8 cellular contexts compared by ENCODE assay signal in the genomic region with DNA sequence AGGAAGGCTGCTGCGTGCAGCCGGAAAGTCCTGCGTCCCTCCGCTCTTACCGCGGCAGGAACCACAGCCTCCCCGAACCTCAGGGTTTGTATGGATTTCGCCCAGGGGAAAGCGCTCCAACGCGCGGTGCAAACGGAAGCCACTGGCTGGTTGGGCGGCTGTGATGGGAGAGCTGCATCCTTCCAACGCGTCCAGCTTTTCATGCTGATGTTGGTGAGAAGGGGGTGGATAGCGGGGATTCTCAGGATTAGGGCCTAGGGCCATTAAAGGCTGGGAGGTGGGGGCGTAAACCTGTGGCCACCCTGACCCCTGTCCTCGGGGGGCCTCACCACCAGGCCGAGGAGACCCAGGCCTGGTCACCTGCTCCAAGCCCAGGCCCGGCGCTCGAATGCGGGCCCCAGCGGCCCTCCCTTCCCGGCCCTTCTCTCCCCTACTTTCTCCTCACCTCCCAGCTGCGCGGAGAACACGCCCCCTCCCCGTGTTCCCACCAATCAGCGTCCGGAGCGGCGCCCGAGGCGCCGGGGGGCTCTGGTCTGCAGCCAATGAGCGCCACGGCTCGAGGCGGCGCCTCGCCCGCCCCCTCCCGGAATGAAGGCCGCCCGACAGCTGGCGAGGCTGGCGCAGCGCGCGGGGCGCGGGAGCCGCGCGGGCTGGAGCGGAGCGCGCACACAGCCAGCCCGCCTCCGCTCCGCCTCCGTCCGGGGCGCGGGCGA. TPM values are rescaled to one million over a fixed set of nuclear protein-coding genes. Genes with fewer than 3 reads are reported as not detected.
DNase-seq lines count a peak whose midpoint lies in the region; TF ChIP-seq lines count a peak whose summit lies in the region.

No MANE protein-coding gene starts in this region.

- no peaks in the 10 kb centered on the region for H3K9me3 ChIP-seq in MG63
- H3K9me3 ChIP-seq in SU-DHL-6 (ENCODE audit: insufficient read depth, low read length) = no peaks in the 10 kb centered on the region
- no peaks in the 10 kb centered on the region for H3K9me3 ChIP-seq in cardiac muscle cell (ENCODE audit: low read depth)
- H3K9me3 ChIP-seq in parathyroid adenoma (ENCODE audit: control insufficient read depth, low read length) = no peaks in the 10 kb centered on the region
- no peaks in the 10 kb centered on the region for H3K9me3 ChIP-seq in thymus (ENCODE audit: control insufficient read depth)

- H4K20me1 ChIP-seq in SU-DHL-6 (ENCODE audit: low read depth, low read length) = 0 out of 2 replicates have a peak, but pooled peaks cover 4% of the 10 kb centered on the region

- TF ChIP-seq CTCF in SU-DHL-6 (IDR thresholded peaks at IDR 0.05; ENCODE audit: insufficient read depth, low read length, poor library complexity, severe bottlenecking) (no peak), cardiac muscle cell (IDR thresholded peaks at IDR 0.05; ENCODE audit: low read depth, low read length) (no peak), parathyroid adenoma (IDR thresholded peaks at IDR 0.05) (peak; percentile 32)

- H3K79me2 ChIP-seq in SU-DHL-6 (ENCODE audit: insufficient read depth, low read length) (no peaks in the 10 kb centered on the region), parathyroid adenoma (no peaks in the 10 kb centered on the region)

- H3K9ac ChIP-seq in SU-DHL-6 (ENCODE audit: low read length) = no peak overlapping the region
- no peak overlapping the region for H3K9ac ChIP-seq in parathyroid adenoma

- H3K4me2 ChIP-seq in SU-DHL-6 (ENCODE audit: low read depth, low read length, poor library complexity, severe bottlenecking) (peak overlapping the region; percentile 4), parathyroid adenoma (ENCODE audit: low read length) (peak overlapping the region; percentile 13)

- H3K27me3 ChIP-seq in MG63 (no peaks in the 10 kb centered on the region), SU-DHL-6 (ENCODE audit: low read length) (no peaks in the 10 kb centered on the region), cardiac muscle cell (no peaks in the 10 kb centered on the region), parathyroid adenoma (ENCODE audit: control insufficient read depth, insufficient read depth, low read length) (no peaks in the 10 kb centered on the region), thymus (ENCODE audit: control insufficient read depth, insufficient read depth) (no peaks in the 10 kb centered on the region)

- no peaks in the 10 kb centered on the region for H3K9me2 ChIP-seq in SU-DHL-6 (replicated peaks; ENCODE audit: insufficient read depth, low read length)

- H2AFZ ChIP-seq in SU-DHL-6 (ENCODE audit: low read depth, low read length, severe bottlenecking) (no peak overlapping the region), parathyroid adenoma (peak overlapping the region; percentile 83)

- H3F3A ChIP-seq in SU-DHL-6 (ENCODE audit: insufficient read depth) = peaks cover 31% of the 10 kb centered on the region

- H3K4me3 ChIP-seq in MG63 = peak overlapping the region; percentile 20; the same call in 1 of the 2 replicates
- H3K4me3 ChIP-seq in SU-DHL-6 (ENCODE audit: insufficient read depth, low read length, poor library complexity, severe bottlenecking) = no peak overlapping the region
- H3K4me3 ChIP-seq in cardiac muscle cell = peak overlapping the region; percentile 27
- no peak overlapping the region for H3K4me3 ChIP-seq in parathyroid adenoma (ENCODE audit: low read depth, low read length)
- peak overlapping the region; percentile 66 for H3K4me3 ChIP-seq in thymus (ENCODE audit: low read length)

- H3K36me3 ChIP-seq in MG63 (peaks cover 23% of the 10 kb centered on the region), SU-DHL-6 (ENCODE audit: low read length) (peaks cover 10% of the 10 kb centered on the region; the same call in 1 of the 2 replicates), cardiac muscle cell (peaks cover 10% of the 10 kb centered on the region), parathyroid adenoma (ENCODE audit: control insufficient read depth, insufficient read depth, low read length) (no peaks in the 10 kb centered on the region), thymus (ENCODE audit: control insufficient read depth, insufficient read depth) (peaks cover 4% of the 10 kb centered on the region)

- DNase-seq in EL (peak; percentile 88), H4 (ENCODE audit: low spot score) (peak; percentile 57), MG63 (peak; percentile 85), cardiac muscle cell (ENCODE audit: low read depth in 1 of 2, low spot score in 1 of 2) (peak; percentile 92)
- DNase-seq in activated naive CD8-positive, alpha-beta T cell treated with anti-CD3 and anti-CD28 coated beads, Interleukin-2, amount 50 U/mL, for 16 hours (ENCODE audit: low read depth, low spot score) = peak; percentile 59

- H3K27ac ChIP-seq in SU-DHL-6 (ENCODE audit: low read depth, low read length) (no peak overlapping the region), cardiac muscle cell (no peak overlapping the region), parathyroid adenoma (peak overlapping the region; percentile 20), thymus (ENCODE audit: low read depth) (no peak overlapping the region)

- H3K4me1 ChIP-seq in cardiac muscle cell (ENCODE audit: low read depth) (no peaks in the 10 kb centered on the region), parathyroid adenoma (no peaks in the 10 kb centered on the region), thymus (ENCODE audit: control insufficient read depth, insufficient read depth, low read length) (peaks cover 14% of the 10 kb centered on the region)

- WGBS in thymus = 3% methylated on average over 68 of the region's 68 CpGs

RNA-seq across cellular contexts. Expression of gene NANOS1, which starts 0.5 kb away (rescaled TPM):
- total RNA-seq in H4 (2014; rRNA removed; shearing (Covaris generic)) = 4.7 and 6.7 TPM in 2 replicates
- 10.2 and 11.3 TPM in 2 replicates for total RNA-seq in MG63 (2014; rRNA removed; shearing (Covaris generic); ENCODE audit: low replicate concordance)
- 1.0 and 1.5 TPM in 2 replicates for total RNA-seq in cardiac muscle cell
- polyA plus RNA-seq in cardiac muscle cell = 2.5 and 4.5 TPM in 2 replicates
- polyA plus RNA-seq in thymus = 3.2 TPM

RNA-seq across cellular contexts. Expression of gene EIF3A, which starts 51.6 kb away (rescaled TPM):
- total RNA-seq in H4 (2014; rRNA removed; shearing (Covaris generic)) = 41.0 and 57.4 TPM in 2 replicates
- total RNA-seq in MG63 (2014; rRNA removed; shearing (Covaris generic); ENCODE audit: low replicate concordance) = 31.1 and 54.9 TPM in 2 replicates
- total RNA-seq in cardiac muscle cell = 64.2 and 140 TPM in 2 replicates
- polyA plus RNA-seq in cardiac muscle cell (56.7 and 73.9 TPM in 2 replicates), thymus (41.2 TPM)

Comparison
In these comparisons a context has a peak if more than half of its experiments do, and no peak if none do; other contexts are left out.
1. H3K4me3 ChIP-seq: peak in MG63 (single experiment), cardiac muscle cell (single experiment) and thymus (single experiment); none in SU-DHL-6 (single experiment) and parathyroid adenoma (single experiment).
2. Peak in every context shown above with its lines, with median percentiles within 50 percentile points of each other: DNase-seq.